28 cellular contexts compared by ENCODE assay signal in genomic region chr3:27696906-27697305, GRCh38. TPM values are rescaled to one million over a fixed set of nuclear protein-coding genes. Genes with fewer than 3 reads are reported as not detected.
DNase-seq lines count a peak whose midpoint lies in the region; ATAC-seq, FAIRE-seq and TF ChIP-seq lines count a peak whose summit lies in the region.
"Had no signal": no experiment of that assay in that cellular context is flagged by ENCODE, and none has a peak within 500 bp of the region (broad histone marks: within the 10 kb centered on the region; RNA-seq: fewer than 3 reads in every experiment).

No MANE protein-coding gene starts in this region.

- no peaks in the 10 kb centered on the region for H3K9me3 ChIP-seq in A549
- peaks cover 4% of the 10 kb centered on the region; the same call in 1 of the 2 replicates for H3K9me3 ChIP-seq in OCI-LY3 (ENCODE audit: insufficient read depth, low read length)
- no peaks in the 10 kb centered on the region for H3K9me3 ChIP-seq in colonic mucosa

- H3K9ac ChIP-seq in OCI-LY3 (ENCODE audit: low read length), result no peak overlapping the region
- no peak overlapping the region for H3K9ac ChIP-seq in colonic mucosa (ENCODE audit: low read depth in 2 of 2, low read length in 2 of 2)

- no peak for TF ChIP-seq EP300 in A549 (IDR thresholded peaks at IDR 0.05)

- no peak overlapping the region for H3K27ac Mint-ChIP-seq in T-helper 2 cell treated with Interferon-gamma antibody and Interleukin-4, amounts not matched to agents 5 μg/mL and 100 μg/mL, for 36 hours
- H3K27ac Mint-ChIP-seq: activated CD8-positive, alpha-beta memory T cell treated with anti-CD3 and anti-CD28 coated beads, Interleukin-2, amount 10 ng/mL, durations not matched to agents 7 days and 5 days; B cell; CD8-positive, alpha-beta memory T cell; dendritic cell treated with granulocyte-macrophage colony-stimulating factor and Interleukin-4, amounts not matched to agents 40 ng/mL and 50 ng/mL, for 4 days; type B pancreatic cell; WTC11 had no signal

- peaks cover 6% of the 10 kb centered on the region for H3K9me3 Mint-ChIP-seq in T-helper 2 cell treated with Interferon-gamma antibody and Interleukin-4, amounts not matched to agents 5 μg/mL and 100 μg/mL, for 36 hours

- no peaks in the 10 kb centered on the region for H3K79me2 ChIP-seq in OCI-LY3 (ENCODE audit: low read length)

- 0 out of 2 replicates have a peak overlapping the region, but pooled peaks have one; percentile 16 for H2AFZ ChIP-seq in OCI-LY3 (ENCODE audit: low read depth, low read length)

- TF ChIP-seq POLR2A in A549 (IDR thresholded peaks at IDR 0.05; ENCODE audit: low read length), result no peak

- FAIRE-seq in A549 (lab: Jason Lieb, UNC), result no peak
- FAIRE-seq: endometrium, GM12891 had no signal

- TF ChIP-seq RAD21 in A549 (conservative IDR thresholded peaks at IDR 0.05 in 1 of 2, IDR thresholded peaks at IDR 0.05 in 1 of 2), result no peak

- H3K4me3 ChIP-seq in A549 (no peak overlapping the region), OCI-LY3 (ENCODE audit: low read length) (no peak overlapping the region), colonic mucosa (no peak overlapping the region)
- H3K4me3 ChIP-seq: psoas muscle had no signal

- TF ChIP-seq CTCF in A549 (IDR thresholded peaks at IDR 0.05) (no peak), OCI-LY3 (IDR thresholded peaks at IDR 0.05; ENCODE audit: low read depth, low read length) (no peak), colonic mucosa (IDR thresholded peaks at IDR 0.05) (no peak)

- no peaks in the 10 kb centered on the region for H3K36me3 ChIP-seq in OCI-LY3 (replicated peaks; ENCODE audit: low read depth, low read length)
- H3K36me3 ChIP-seq in colonic mucosa, result no peaks in the 10 kb centered on the region

- H3K4me1 Mint-ChIP-seq in T-helper 2 cell treated with Interferon-gamma antibody and Interleukin-4, amounts not matched to agents 5 μg/mL and 100 μg/mL, for 36 hours (ENCODE audit: low read depth), result no peaks in the 10 kb centered on the region
- H3K4me1 Mint-ChIP-seq: activated CD8-positive, alpha-beta memory T cell treated with anti-CD3 and anti-CD28 coated beads, Interleukin-2, amount 10 ng/mL, durations not matched to agents 7 days and 5 days; CD8-positive, alpha-beta memory T cell; WTC11 had no signal

- CTCF ChIA-PET in A549 (lab: Yijun Ruan, JAX), result interaction anchor here (1.1 to 2.0 kb wide), 3 partner anchors 15 to 339 kb away, joined by 4 to 7 read pairs (median 4); partner anchors contain the start of gene EOMES

- peaks cover 27% of the 10 kb centered on the region for H3K27me3 Mint-ChIP-seq in T-helper 2 cell treated with Interferon-gamma antibody and Interleukin-4, amounts not matched to agents 5 μg/mL and 100 μg/mL, for 36 hours (ENCODE audit: low read depth)
- H3K27me3 Mint-ChIP-seq: CD8-positive, alpha-beta memory T cell had no signal

- no peaks in the 10 kb centered on the region for H3K36me3 Mint-ChIP-seq in T-helper 2 cell treated with Interferon-gamma antibody and Interleukin-4, amounts not matched to agents 5 μg/mL and 100 μg/mL, for 36 hours (ENCODE audit: low read depth)
- H3K36me3 Mint-ChIP-seq: activated CD8-positive, alpha-beta memory T cell treated with anti-CD3 and anti-CD28 coated beads, Interleukin-2, amount 10 ng/mL, durations not matched to agents 7 days and 5 days; type B pancreatic cell had no signal

- H3K4me3 Mint-ChIP-seq in T-helper 2 cell treated with Interferon-gamma antibody and Interleukin-4, amounts not matched to agents 5 μg/mL and 100 μg/mL, for 36 hours, result no peak overlapping the region
- H3K4me3 Mint-ChIP-seq: activated CD8-positive, alpha-beta memory T cell treated with anti-CD3 and anti-CD28 coated beads, Interleukin-2, amount 10 ng/mL, durations not matched to agents 7 days and 5 days; B cell; CD8-positive, alpha-beta memory T cell; dendritic cell treated with granulocyte-macrophage colony-stimulating factor and Interleukin-4, amounts not matched to agents 40 ng/mL and 50 ng/mL, for 4 days; type B pancreatic cell; WTC11 had no signal

- no peaks in the 10 kb centered on the region for H3K27me3 ChIP-seq in OCI-LY3 (ENCODE audit: low read depth, low read length)
- no peaks in the 10 kb centered on the region for H3K27me3 ChIP-seq in colonic mucosa

- WGBS in A549 (ENCODE audit: missing lambda C conversion rate), result 0% methylated on average over 1 of the region's 1 CpG

- H3K4me1 ChIP-seq in A549, result peaks cover 7% of the 10 kb centered on the region; the same call in 1 of the 3 replicates
- peaks cover 10% of the 10 kb centered on the region for H3K4me1 ChIP-seq in OCI-LY3 (ENCODE audit: low read length)
- no peaks in the 10 kb centered on the region for H3K4me1 ChIP-seq in colonic mucosa
- H3K4me1 ChIP-seq: psoas muscle had no signal

- no peaks in the 10 kb centered on the region for H4K20me1 ChIP-seq in OCI-LY3 (ENCODE audit: insufficient read depth, low read length)

- DNase-seq in A549 (ENCODE audit: low read depth in 1 of 2, low spot score in 1 of 2), result no peak
- DNase-seq in HCEC 1CT, result peak; percentile 67
- no peak for DNase-seq in NCI-H1105 (lab: John Stamatoyannopoulos, UW)
- no peak for DNase-seq in T-helper 2 cell treated with Interferon-gamma antibody and Interleukin-4, amounts not matched to agents 5 μg/mL and 100 μg/mL, for 36 hours (ENCODE audit: low spot score)
- DNase-seq in colonic mucosa, result no peak
- DNase-seq: activated CD4-positive, alpha-beta T cell treated with anti-CD3 and anti-CD28 coated beads, Interleukin-2, amount 50 U/mL, for 1 hour; activated CD8-positive, alpha-beta memory T cell treated with anti-CD3 and anti-CD28 coated beads, Interleukin-2, amount 10 ng/mL, durations not matched to agents 7 days and 5 days; activated naive CD4-positive, alpha-beta T cell treated with anti-CD3 and anti-CD28 coated beads, Interleukin-2, amount 50 U/mL, for 16 hours; anterior cingulate cortex; CD8-positive, alpha-beta memory T cell; DMS79; glutamatergic neuron; NCI-H1694; psoas muscle; Right ventricle myocardium superior; SW 1271 had no signal

- intact Hi-C loops in colonic mucosa (cut with DNase I), result no loop called here

- POLR2A ChIA-PET in A549 (lab: Yijun Ruan, JAX), result interaction anchor here (0.8 kb wide), 1 partner anchor 15 kb away, joined by 3 read pairs; no protein-coding TSS in a partner anchor

- H3K27ac ChIP-seq in A549 (no peak overlapping the region), OCI-LY3 (ENCODE audit: low read length) (no peak overlapping the region), colonic mucosa (no peak overlapping the region)
- H3K27ac ChIP-seq: psoas muscle had no signal

- peak in 1 of 2 experiments; percentile 68; a peak in 3 of 6 replicates for ATAC-seq in A549
- ATAC-seq in esophagus mucosa, result peak; percentile 97
- no peak for ATAC-seq in GM18517 (IDR thresholded peaks at IDR 0.05; ENCODE audit: unreplicated experiment)
- ATAC-seq: activated CD8-positive, alpha-beta memory T cell treated with anti-CD3 and anti-CD28 coated beads, Interleukin-2, amount 10 ng/mL, durations not matched to agents 7 days and 5 days; psoas muscle; WTC11 had no signal

- peak overlapping the region; percentile 27; the same call in 2 of the 3 replicates for H3K4me2 ChIP-seq in A549
- no peak overlapping the region for H3K4me2 ChIP-seq in OCI-LY3 (ENCODE audit: low read length)

TF ChIP-seq in A549, 52 proteins besides CTCF, POLR2A, EP300 and RAD21:
- no peak for TF ChIP-seq NR3C1 (IDR thresholded peaks at IDR 0.05)
- no peak for TF ChIP-seq FOSL2 (IDR thresholded peaks at IDR 0.05)
- peak; percentile 16; the same call in 1 of the 2 replicates for TF ChIP-seq FOSL2 (CRISPR knock-in tag; IDR thresholded peaks at IDR 0.05)

RNA-seq across cellular contexts. Expression of gene EOMES, which starts 25.2 kb away (rescaled TPM):
- 1.2 and 1.6 TPM in 2 replicates for polyA plus RNA-seq in A549 (2011; rRNA removed)
- polyA plus RNA-seq in A549 (2012; cell fraction: cytosol; rRNA removed), result 0.57 and 0.74 TPM in 2 replicates
- polyA plus RNA-seq in A549 (2012; cell fraction: nucleus; rRNA removed), result 0.72 and 0.87 TPM in 2 replicates
- polyA plus RNA-seq in A549 (2017; fragmentation: RNase III; extraction: RNeasy Plus Mini Kit Qiagen cat#74134 plus additional on column Dnase treatment), result 0.74 to 1.0 TPM (median 0.84 TPM) in 3 replicates
- polyA minus RNA-seq in A549 (2011; rRNA and poly(A)+ RNA removed), result 0.83 and 1.7 TPM in 2 replicates
- 0.12 TPM for total RNA-seq in esophagus mucosa
- total RNA-seq in colonic mucosa, result under 1 TPM in 1 of 2 donors, not detected in 1; 0.20 TPM
- total RNA-seq: cardiac septum, lung microvascular endothelial cell, OCI-LY7 had no signal
